In the genomic region with DNA sequence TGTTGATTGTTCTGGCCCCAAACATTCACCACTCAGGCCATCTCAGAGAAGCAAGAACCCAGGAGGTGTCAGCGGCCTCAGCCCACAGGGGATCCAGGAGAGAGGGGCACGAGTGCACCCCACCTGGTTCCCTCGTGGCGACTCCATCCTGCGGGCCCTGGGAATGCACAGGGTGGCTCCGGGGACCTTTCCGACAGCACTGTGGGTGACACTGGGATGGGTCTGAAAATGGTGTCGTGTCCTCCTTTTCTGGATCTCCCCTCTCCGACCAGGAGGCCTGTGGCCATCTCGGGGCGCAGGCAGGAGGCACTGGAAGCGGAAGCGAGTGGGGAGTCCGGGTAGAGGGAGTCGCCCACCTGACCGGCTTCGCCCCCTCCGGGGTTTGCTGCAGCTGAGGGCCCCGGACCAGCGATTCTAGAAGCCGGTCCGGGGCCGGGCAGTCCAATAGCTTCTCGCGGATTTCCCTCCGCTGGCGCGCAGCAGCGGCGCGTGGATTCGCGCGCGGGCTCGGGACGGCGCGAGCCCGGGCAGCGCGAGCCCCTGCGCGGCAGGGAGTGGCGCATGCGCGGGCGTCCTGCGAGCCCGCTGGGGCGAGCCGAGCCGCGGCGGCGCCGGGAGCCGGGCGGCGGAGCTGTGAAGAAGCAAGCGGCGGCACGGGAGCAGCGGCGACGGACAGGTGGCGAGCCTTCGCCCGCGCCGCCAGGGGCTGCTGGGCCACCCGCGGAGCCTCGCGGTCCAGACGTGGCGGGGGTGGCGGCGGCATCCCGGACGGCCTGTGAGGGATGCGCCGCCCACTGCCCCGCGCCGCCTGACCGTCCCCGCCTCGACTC, we compare ENCODE assay signal across 8 cellular contexts.
A peak's percentile ranks its signal among the peaks of the same experiment; 100 is the strongest.
DNase-seq lines count a peak whose midpoint lies in the region; ATAC-seq lines count a peak whose summit lies in the region.

A gene with protein sequence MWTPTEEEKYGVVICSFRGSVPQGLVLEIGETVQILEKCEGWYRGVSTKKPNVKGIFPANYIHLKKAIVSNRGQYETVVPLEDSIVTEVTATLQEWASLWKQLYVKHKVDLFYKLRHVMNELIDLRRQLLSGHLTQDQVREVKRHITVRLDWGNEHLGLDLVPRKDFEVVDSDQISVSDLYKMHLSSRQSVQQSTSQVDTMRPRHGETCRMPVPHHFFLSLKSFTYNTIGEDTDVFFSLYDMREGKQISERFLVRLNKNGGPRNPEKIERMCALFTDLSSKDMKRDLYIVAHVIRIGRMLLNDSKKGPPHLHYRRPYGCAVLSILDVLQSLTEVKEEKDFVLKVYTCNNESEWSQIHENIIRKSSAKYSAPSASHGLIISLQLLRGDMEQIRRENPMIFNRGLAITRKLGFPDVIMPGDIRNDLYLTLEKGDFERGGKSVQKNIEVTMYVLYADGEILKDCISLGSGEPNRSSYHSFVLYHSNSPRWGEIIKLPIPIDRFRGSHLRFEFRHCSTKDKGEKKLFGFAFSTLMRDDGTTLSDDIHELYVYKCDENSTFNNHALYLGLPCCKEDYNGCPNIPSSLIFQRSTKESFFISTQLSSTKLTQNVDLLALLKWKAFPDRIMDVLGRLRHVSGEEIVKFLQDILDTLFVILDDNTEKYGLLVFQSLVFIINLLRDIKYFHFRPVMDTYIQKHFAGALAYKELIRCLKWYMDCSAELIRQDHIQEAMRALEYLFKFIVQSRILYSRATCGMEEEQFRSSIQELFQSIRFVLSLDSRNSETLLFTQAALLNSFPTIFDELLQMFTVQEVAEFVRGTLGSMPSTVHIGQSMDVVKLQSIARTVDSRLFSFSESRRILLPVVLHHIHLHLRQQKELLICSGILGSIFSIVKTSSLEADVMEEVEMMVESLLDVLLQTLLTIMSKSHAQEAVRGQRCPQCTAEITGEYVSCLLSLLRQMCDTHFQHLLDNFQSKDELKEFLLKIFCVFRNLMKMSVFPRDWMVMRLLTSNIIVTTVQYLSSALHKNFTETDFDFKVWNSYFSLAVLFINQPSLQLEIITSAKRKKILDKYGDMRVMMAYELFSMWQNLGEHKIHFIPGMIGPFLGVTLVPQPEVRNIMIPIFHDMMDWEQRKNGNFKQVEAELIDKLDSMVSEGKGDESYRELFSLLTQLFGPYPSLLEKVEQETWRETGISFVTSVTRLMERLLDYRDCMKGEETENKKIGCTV (N-terminal part only) (plus strand): TSS at position 579 of the 830 bp plus-strand sequence. CDS start 337 bp downstream, outside the sequence.

- no peaks in the 10 kb centered on the region for H3K36me3 ChIP-seq in iPS DF 6.9 (ENCODE audit: control insufficient read depth, insufficient read depth, low read length)

- WGBS in iPS DF 6.9 (ENCODE audit: insufficient coverage, insufficient read length): no CpG with 5 or more reads among the region's 89 CpGs

- ATAC-seq in HG03280 (IDR thresholded peaks at IDR 0.05; ENCODE audit: unreplicated experiment): peak; percentile 58
- ATAC-seq in GM21390 (IDR thresholded peaks at IDR 0.05; ENCODE audit: unreplicated experiment): no peak

- H3K27me3 ChIP-seq in iPS DF 6.9 (ENCODE audit: control insufficient read depth, insufficient read depth, low read length): no peaks in the 10 kb centered on the region

- no peaks in the 10 kb centered on the region for H3K4me1 ChIP-seq in iPS DF 6.9 (ENCODE audit: control insufficient read depth, insufficient read depth, low read length)

- DNase-seq in EL: peak; percentile 39
- peak; percentile 29 to 70 (median 47) for DNase-seq in T-helper 2 cell
- peak; percentile 85 for DNase-seq in astrocyte of the hippocampus (ENCODE audit: low read depth, low spot score)
- no peak for DNase-seq in iPS DF 6.9 (ENCODE audit: low read depth, low spot score)
- DNase-seq in skeletal muscle cell (ENCODE audit: low read depth): no peak
- DNase-seq in NCI-H2029 (lab: John Stamatoyannopoulos, UW): no peak

- H3K4me3 ChIP-seq in iPS DF 6.9 (ENCODE audit: low read length) (peak within 1 kb of the TSS; percentile 90), skeletal muscle cell (ENCODE audit: low read depth, low read length) (peak within 1 kb of the TSS; percentile 29)

- H3K9me3 ChIP-seq in iPS DF 6.9 (ENCODE audit: control insufficient read depth, insufficient read depth, low read length): no peaks in the 10 kb centered on the region

- H3K27ac ChIP-seq in iPS DF 6.9 (ENCODE audit: low read length): no peak within 1 kb of the TSS

Comparison
In these comparisons a context has a peak if more than half of its experiments do, and no peak if none do; other contexts are left out.
1. DNase-seq: peak in EL (single experiment), T-helper 2 cell (5 of 5) and astrocyte of the hippocampus (single experiment); none in iPS DF 6.9 (single experiment), skeletal muscle cell (single experiment) and NCI-H2029 (single experiment).